In the genomic region with DNA sequence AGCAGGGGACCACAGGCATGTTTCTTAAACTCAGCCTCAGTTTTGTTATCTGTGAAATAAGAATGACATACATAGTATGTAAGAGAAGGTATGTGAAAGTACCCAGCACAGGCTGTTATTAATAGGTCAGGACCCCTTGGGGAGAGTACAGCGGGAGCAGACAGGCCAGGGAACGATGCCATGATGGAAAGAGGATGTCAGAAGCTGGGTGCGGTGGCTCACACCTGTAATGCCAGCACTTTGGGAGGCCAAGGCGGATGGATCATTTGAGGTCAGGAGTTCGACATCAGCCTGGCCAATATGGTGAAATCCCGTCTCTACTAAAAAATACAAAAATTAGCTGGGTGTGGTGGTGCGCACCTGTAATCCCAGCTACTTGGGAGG, we compare ENCODE assay signal across 7 cellular contexts. TPM values are rescaled to one million over a fixed set of nuclear protein-coding genes. Genes with fewer than 3 reads are reported as not detected.
A peak's percentile ranks its signal among the peaks of the same experiment; 100 is the strongest.
DNase-seq lines count a peak whose midpoint lies in the region; ATAC-seq and TF ChIP-seq lines count a peak whose summit lies in the region.
"Not testable (repeated sequence)": the region's sequence is repeated elsewhere in the genome, so short reads cannot be mapped to it uniquely, and the experiment has no call there.

No MANE protein-coding gene starts in this region.

- peaks cover 78 to 91% (median 81%) of the 10 kb centered on the region in 3 donors for H3K4me1 Mint-ChIP-seq in CD8-positive, alpha-beta memory T cell
- H3K4me1 Mint-ChIP-seq in activated CD4-positive, alpha-beta T cell treated with anti-CD3 and anti-CD28 coated beads for 36 hours: peaks cover 92% of the 10 kb centered on the region
- peaks cover 98% of the 10 kb centered on the region for H3K4me1 Mint-ChIP-seq in activated T-cell treated with anti-CD3 and anti-CD28 coated beads, Interleukin-2, amount 50 U/mL, for 24 hours (ENCODE audit: low read depth)
- H3K4me1 Mint-ChIP-seq in activated naive CD8-positive, alpha-beta T cell (ENCODE audit: low read depth): peaks cover 85% of the 10 kb centered on the region
- H3K4me1 Mint-ChIP-seq in natural killer cell treated with Interleukin-12 subunit alpha and Interleukin-12 subunit beta and Interleukin-15 and Interleukin-18, amount 100 ng/mL, for 72 hours (ENCODE audit: low read depth in 2 of 2): peaks cover 90 to 93% of the 10 kb centered on the region in 2 donors
- H3K4me1 Mint-ChIP-seq in stimulated activated naive CD8-positive, alpha-beta T cell treated with anti-CD3 and anti-CD28 coated beads, Interleukin-15, Interleukin-2, amounts not matched to agents 100 ng/mL and 50 ng/mL, for 24 hours (ENCODE audit: low read depth): peaks cover 96% of the 10 kb centered on the region

- DNase-seq in CD8-positive, alpha-beta memory T cell; activated CD4-positive, alpha-beta T cell treated with anti-CD3 and anti-CD28 coated beads for 36 hours; esophagus squamous epithelium (lab: John Stamatoyannopoulos, UW); natural killer cell treated with Interleukin-12 subunit alpha and Interleukin-12 subunit beta and Interleukin-15 and Interleukin-18, amount 100 ng/mL, for 72 hours (ENCODE audit: low spot score): not testable (repeated sequence)
- DNase-seq in activated T-cell treated with anti-CD3 and anti-CD28 coated beads, Interleukin-2, amount 50 U/mL, for 24 hours: peak; percentile 37

- H3K27ac Mint-ChIP-seq in CD8-positive, alpha-beta memory T cell: peak overlapping the region; percentile 92 to 100 (median 98)
- H3K27ac Mint-ChIP-seq in activated CD4-positive, alpha-beta T cell treated with anti-CD3 and anti-CD28 coated beads for 36 hours: peak overlapping the region; percentile 99
- peak overlapping the region; percentile 100 for H3K27ac Mint-ChIP-seq in activated T-cell treated with anti-CD3 and anti-CD28 coated beads, Interleukin-2, amount 50 U/mL, for 24 hours
- peak overlapping the region; percentile 100 for H3K27ac Mint-ChIP-seq in activated naive CD8-positive, alpha-beta T cell
- H3K27ac Mint-ChIP-seq in natural killer cell treated with Interleukin-12 subunit alpha and Interleukin-12 subunit beta and Interleukin-15 and Interleukin-18, amount 100 ng/mL, for 72 hours: peak overlapping the region; percentile 99 to 100
- H3K27ac Mint-ChIP-seq in stimulated activated naive CD8-positive, alpha-beta T cell treated with anti-CD3 and anti-CD28 coated beads, Interleukin-15, Interleukin-2, amounts not matched to agents 100 ng/mL and 50 ng/mL, for 24 hours: peak overlapping the region; percentile 100

- H3K4me3 Mint-ChIP-seq in CD8-positive, alpha-beta memory T cell: peak overlapping the region; percentile 71 to 92 (median 84)
- peak overlapping the region; percentile 72 for H3K4me3 Mint-ChIP-seq in activated CD4-positive, alpha-beta T cell treated with anti-CD3 and anti-CD28 coated beads for 36 hours
- H3K4me3 Mint-ChIP-seq in activated T-cell treated with anti-CD3 and anti-CD28 coated beads, Interleukin-2, amount 50 U/mL, for 24 hours: peak overlapping the region; percentile 74
- H3K4me3 Mint-ChIP-seq in activated naive CD8-positive, alpha-beta T cell: peak overlapping the region; percentile 84
- peak overlapping the region; percentile 91 for H3K4me3 Mint-ChIP-seq in natural killer cell treated with Interleukin-12 subunit alpha and Interleukin-12 subunit beta and Interleukin-15 and Interleukin-18, amount 100 ng/mL, for 72 hours
- H3K4me3 Mint-ChIP-seq in stimulated activated naive CD8-positive, alpha-beta T cell treated with anti-CD3 and anti-CD28 coated beads, Interleukin-15, Interleukin-2, amounts not matched to agents 100 ng/mL and 50 ng/mL, for 24 hours: peak overlapping the region; percentile 70

- not testable (repeated sequence) for H3K9me3 ChIP-seq in CD8-positive, alpha-beta memory T cell (ENCODE audit: low read length); esophagus squamous epithelium

- CTCF ChIA-PET in CD8-positive, alpha-beta memory T cell (lab: Charles Lee): interaction anchor here (1.4 to 19.1 kb wide), 5 partner anchors 22 to 119 kb away, joined by 4 to 503 read pairs (median 8); no protein-coding TSS in a partner anchor
- CTCF ChIA-PET in activated CD4-positive, alpha-beta T cell treated with anti-CD3 and anti-CD28 coated beads for 36 hours (lab: Charles Lee): interaction anchor here (1.1 to 27.5 kb wide), 14 partner anchors 8 to 111 kb away, joined by 3 to 621 read pairs (median 6); a partner anchor contains a TSS

- intact Hi-C loops in activated CD4-positive, alpha-beta T cell treated with anti-CD3 and anti-CD28 coated beads for 36 hours (cut with DNase I, micrococcal nuclease): loop anchor here (5.0 kb wide), 2 partner anchors 89 to 109 kb away; a partner anchor contains a TSS
- intact Hi-C loops in esophagus squamous epithelium (cut with DNase I): loop anchor here (5.0 kb wide), 2 partner anchors 39 to 89 kb away; no protein-coding TSS in a partner anchor

- peak overlapping the region; percentile 59 for H3K4me3 ChIP-seq in CD8-positive, alpha-beta memory T cell (ENCODE audit: low read length)
- H3K4me3 ChIP-seq in esophagus squamous epithelium: not testable (repeated sequence)

- TF ChIP-seq POLR2A in esophagus squamous epithelium (IDR thresholded peaks at IDR 0.05): not testable (repeated sequence)

- not testable (repeated sequence) for H3K9me3 Mint-ChIP-seq in CD8-positive, alpha-beta memory T cell; activated CD4-positive, alpha-beta T cell treated with anti-CD3 and anti-CD28 coated beads for 36 hours (ENCODE audit: low read depth); activated T-cell treated with anti-CD3 and anti-CD28 coated beads, Interleukin-2, amount 50 U/mL, for 24 hours; activated naive CD8-positive, alpha-beta T cell (ENCODE audit: low read depth); natural killer cell treated with Interleukin-12 subunit alpha and Interleukin-12 subunit beta and Interleukin-15 and Interleukin-18, amount 100 ng/mL, for 72 hours; stimulated activated naive CD8-positive, alpha-beta T cell treated with anti-CD3 and anti-CD28 coated beads, Interleukin-15, Interleukin-2, amounts not matched to agents 100 ng/mL and 50 ng/mL, for 24 hours

- not testable (repeated sequence) for H3K27me3 Mint-ChIP-seq in CD8-positive, alpha-beta memory T cell; activated CD4-positive, alpha-beta T cell treated with anti-CD3 and anti-CD28 coated beads for 36 hours; activated T-cell treated with anti-CD3 and anti-CD28 coated beads, Interleukin-2, amount 50 U/mL, for 24 hours; activated naive CD8-positive, alpha-beta T cell; natural killer cell treated with Interleukin-12 subunit alpha and Interleukin-12 subunit beta and Interleukin-15 and Interleukin-18, amount 100 ng/mL, for 72 hours; stimulated activated naive CD8-positive, alpha-beta T cell treated with anti-CD3 and anti-CD28 coated beads, Interleukin-15, Interleukin-2, amounts not matched to agents 100 ng/mL and 50 ng/mL, for 24 hours

- H3K27ac ChIP-seq in CD8-positive, alpha-beta memory T cell (ENCODE audit: low read depth, low read length): peak overlapping the region; percentile 78
- H3K27ac ChIP-seq in esophagus squamous epithelium: peak overlapping the region in 3 of 4 donors; percentile 58 to 84 (median 72)

- ATAC-seq in activated CD4-positive, alpha-beta T cell treated with anti-CD3 and anti-CD28 coated beads for 36 hours; natural killer cell treated with Interleukin-12 subunit alpha and Interleukin-12 subunit beta and Interleukin-15 and Interleukin-18, amount 100 ng/mL, for 72 hours: not testable (repeated sequence)

- peaks cover 80% of the 10 kb centered on the region for H3K4me1 ChIP-seq in CD8-positive, alpha-beta memory T cell (ENCODE audit: insufficient read depth, low read length)
- H3K4me1 ChIP-seq in esophagus squamous epithelium: peaks cover 31 to 94% (median 40%) of the 10 kb centered on the region in 3 donors

- 86 to 87% methylated on average over 7 of the region's 7 CpGs for WGBS in esophagus squamous epithelium, 2 donors

- not testable (repeated sequence) for H3K27me3 ChIP-seq in CD8-positive, alpha-beta memory T cell (ENCODE audit: insufficient read depth, low read length, poor library complexity, severe bottlenecking); esophagus squamous epithelium

- POLR2A ChIA-PET in CD8-positive, alpha-beta memory T cell (lab: Charles Lee): interaction anchor here (0.9 to 6.4 kb wide), 5 partner anchors 17 to 111 kb away, joined by 3 to 45 read pairs (median 6); a partner anchor contains a TSS
- POLR2A ChIA-PET in activated CD4-positive, alpha-beta T cell treated with anti-CD3 and anti-CD28 coated beads for 36 hours (lab: Charles Lee): interaction anchor here (0.6 to 7.5 kb wide), 9 partner anchors 16 to 740 kb away, joined by 3 to 129 read pairs (median 3); a partner anchor contains a TSS

- not testable (repeated sequence) for TF ChIP-seq CTCF in esophagus squamous epithelium (IDR thresholded peaks at IDR 0.05)

- H3K36me3 ChIP-seq in CD8-positive, alpha-beta memory T cell (ENCODE audit: insufficient read depth, low read length): peaks cover 52% of the 10 kb centered on the region
- H3K36me3 ChIP-seq in esophagus squamous epithelium: peaks cover 0 to 30% (median 9%) of the 10 kb centered on the region in 3 donors

- H3K36me3 Mint-ChIP-seq in CD8-positive, alpha-beta memory T cell: peaks cover 7 to 78% (median 24%) of the 10 kb centered on the region in 3 donors
- peaks cover 86% of the 10 kb centered on the region for H3K36me3 Mint-ChIP-seq in activated CD4-positive, alpha-beta T cell treated with anti-CD3 and anti-CD28 coated beads for 36 hours (ENCODE audit: low read depth)
- peaks cover 94% of the 10 kb centered on the region for H3K36me3 Mint-ChIP-seq in activated T-cell treated with anti-CD3 and anti-CD28 coated beads, Interleukin-2, amount 50 U/mL, for 24 hours (ENCODE audit: low read depth)
- peaks cover 20% of the 10 kb centered on the region for H3K36me3 Mint-ChIP-seq in activated naive CD8-positive, alpha-beta T cell
- H3K36me3 Mint-ChIP-seq in natural killer cell treated with Interleukin-12 subunit alpha and Interleukin-12 subunit beta and Interleukin-15 and Interleukin-18, amount 100 ng/mL, for 72 hours: peaks cover 25% of the 10 kb centered on the region
- peaks cover 90% of the 10 kb centered on the region for H3K36me3 Mint-ChIP-seq in stimulated activated naive CD8-positive, alpha-beta T cell treated with anti-CD3 and anti-CD28 coated beads, Interleukin-15, Interleukin-2, amounts not matched to agents 100 ng/mL and 50 ng/mL, for 24 hours (ENCODE audit: low read depth)

RNA-seq across cellular contexts. Expression of a gene that starts 31.2 kb away (rescaled TPM):
- total RNA-seq in CD8-positive, alpha-beta memory T cell: 10 to 100 TPM; 82.7 to 88.7 TPM
- polyA plus RNA-seq in CD8-positive, alpha-beta memory T cell: 35.3 TPM
- 100 to 1,000 TPM in 1 of 2 experiments, 10 to 100 TPM in 1; 91.2 to 100 TPM for total RNA-seq in activated CD4-positive, alpha-beta T cell treated with anti-CD3 and anti-CD28 coated beads for 36 hours
- 10 to 100 TPM; 26.8 to 54.4 (median 42.2) TPM for total RNA-seq in esophagus squamous epithelium
- total RNA-seq in natural killer cell treated with Interleukin-12 subunit alpha and Interleukin-12 subunit beta and Interleukin-15 and Interleukin-18, amount 100 ng/mL, for 72 hours: 10 to 100 TPM; 49.1 to 91.5 TPM

RNA-seq across cellular contexts. Expression of a gene that starts 54.2 kb away (rescaled TPM):
- total RNA-seq in CD8-positive, alpha-beta memory T cell: 10 to 100 TPM; 11.0 to 11.7 TPM
- not detected for polyA plus RNA-seq in CD8-positive, alpha-beta memory T cell
- 1 to 10 TPM; 8.3 to 8.7 TPM for total RNA-seq in activated CD4-positive, alpha-beta T cell treated with anti-CD3 and anti-CD28 coated beads for 36 hours
- total RNA-seq in esophagus squamous epithelium: 1 to 10 TPM; 2.5 to 9.1 (median 4.0) TPM
- total RNA-seq in natural killer cell treated with Interleukin-12 subunit alpha and Interleukin-12 subunit beta and Interleukin-15 and Interleukin-18, amount 100 ng/mL, for 72 hours: 1 to 10 TPM; 5.6 to 8.8 TPM
